8 cellular contexts compared by ENCODE assay signal in the genomic region with DNA sequence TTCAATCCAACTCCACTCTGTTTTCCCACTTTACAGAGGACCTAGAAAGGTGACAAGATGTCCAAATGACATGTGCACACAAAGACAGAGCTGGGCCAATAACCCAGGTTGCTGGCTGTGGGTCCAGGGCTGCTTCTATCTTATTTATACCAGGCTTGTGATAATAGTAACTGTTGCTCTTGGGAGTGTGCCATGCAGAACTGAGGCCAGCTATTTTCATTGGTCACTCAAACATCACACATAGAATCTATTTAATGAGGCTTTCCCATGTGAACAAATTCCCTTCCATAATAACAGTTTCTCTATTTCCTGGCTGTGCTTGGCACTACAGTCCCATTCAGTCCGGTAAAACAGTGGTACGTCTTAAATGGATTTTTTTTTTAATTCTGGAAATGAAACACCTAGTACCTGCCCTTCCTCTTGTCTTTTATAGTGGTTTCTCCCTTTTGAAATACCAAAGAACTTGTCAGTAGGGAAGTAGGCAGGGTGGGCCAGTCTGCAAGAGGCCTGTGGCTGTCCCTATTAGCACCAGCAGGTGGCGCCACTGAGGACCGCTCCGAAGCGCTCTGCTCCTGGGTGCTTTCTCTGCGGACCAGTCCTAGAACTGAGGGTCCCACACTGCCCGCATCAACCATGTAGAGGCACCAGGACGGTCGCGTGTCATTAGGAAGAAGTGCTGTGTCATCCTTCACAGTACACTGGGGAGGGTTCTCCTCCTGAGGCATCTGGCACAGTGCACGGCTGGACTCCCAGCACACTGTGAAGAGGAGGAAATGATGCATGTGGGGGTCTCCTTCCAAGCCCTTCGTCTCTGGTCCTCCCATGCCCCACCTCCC. TPM values are rescaled to one million over a fixed set of nuclear protein-coding genes. Genes with fewer than 3 reads are reported as not detected.
A peak's percentile ranks its signal among the peaks of the same experiment; 100 is the strongest.
DNase-seq lines count a peak whose midpoint lies in the region; ATAC-seq and TF ChIP-seq lines count a peak whose summit lies in the region.

No MANE protein-coding gene starts in this region.

- H3K36me3 ChIP-seq in neural progenitor cell (no peaks in the 10 kb centered on the region), testis (ENCODE audit: low read depth, missing control alignments) (no peaks in the 10 kb centered on the region)

- H3K4me3 Mint-ChIP-seq in CD14-positive monocyte (peak overlapping the region; percentile 56 to 70), neural progenitor cell (no peak overlapping the region)

- intact Hi-C loops in CD14-positive monocyte (cut with micrococcal nuclease) (no loop called here), testis (cut with DNase I; ENCODE audit: low total_unique reads) (loop anchor here (10.0 kb wide), 1 partner anchor 50 kb away; a partner anchor contains a TSS)

- H3K4me3 ChIP-seq in neural progenitor cell (no peak overlapping the region), testis (no peak overlapping the region)

- peak; percentile 63 for ATAC-seq in GM21447 (IDR thresholded peaks at IDR 0.05; ENCODE audit: unreplicated experiment)

- H3K27me3 Mint-ChIP-seq in CD14-positive monocyte (ENCODE audit: low read depth in 3 of 3) (peaks cover 0 to 4% (median 1%) of the 10 kb centered on the region in 3 donors), neural progenitor cell (ENCODE audit: insufficient read depth, low read depth) (peaks cover 6% of the 10 kb centered on the region)

- H3K9me3 ChIP-seq in neural progenitor cell (ENCODE audit: low read depth) = no peaks in the 10 kb centered on the region
- no peaks in the 10 kb centered on the region for H3K9me3 ChIP-seq in testis

- no peaks in the 10 kb centered on the region for H3K79me2 ChIP-seq in neural progenitor cell (ENCODE audit: low read depth)

- TF ChIP-seq CTCF in CD14-positive monocyte (IDR thresholded peaks at IDR 0.05) = peak; percentile 97
- peak; percentile 94 for TF ChIP-seq CTCF in neural progenitor cell (IDR thresholded peaks at IDR 0.05)
- peak; percentile 84 to 92 (median 85) for TF ChIP-seq CTCF in testis (IDR thresholded peaks at IDR 0.05)

- WGBS in testis, 2 donors = 18 to 32% methylated on average over 10 to 13 of the region's 13 CpGs

- H3K9me3 Mint-ChIP-seq in CD14-positive monocyte (no peaks in the 10 kb centered on the region), neural progenitor cell (no peaks in the 10 kb centered on the region)

- peak; percentile 67 for DNase-seq in CD14-positive monocyte (ENCODE audit: low spot score)
- peak; percentile 42 to 61 for DNase-seq in NOMO-1 (lab: John Stamatoyannopoulos, UW; ENCODE audit: unreplicated experiment in 2 of 2)
- peak; percentile 62 for DNase-seq in activated CD8-positive, alpha-beta memory T cell treated with anti-CD3 and anti-CD28 coated beads, Interleukin-2, amount 50 U/mL, for 4 hours
- DNase-seq in erythroblast (lab: John Stamatoyannopoulos, UW) = peak; percentile 72 to 84
- peak; percentile 75 for DNase-seq in neural progenitor cell (ENCODE audit: low spot score)
- DNase-seq in testis = peak; percentile 75
- DNase-seq in kidney glomerular epithelial cell (lab: John Stamatoyannopoulos, UW) = no peak

- H3K4me1 Mint-ChIP-seq in CD14-positive monocyte = peaks cover 21% of the 10 kb centered on the region
- peaks cover 7% of the 10 kb centered on the region for H3K4me1 Mint-ChIP-seq in neural progenitor cell

- no peak overlapping the region for H3K9ac ChIP-seq in neural progenitor cell

- H3K27ac Mint-ChIP-seq in CD14-positive monocyte (peak overlapping the region in 2 of 7 donors; percentile 4 to 10), neural progenitor cell (no peak overlapping the region)

- no peak overlapping the region for H2AFZ ChIP-seq in neural progenitor cell (replicated peaks)

- no peak for TF ChIP-seq POLR2A in erythroblast (IDR thresholded peaks at IDR 0.05; ENCODE audit: low read length)
- no peak for TF ChIP-seq POLR2A in testis (IDR thresholded peaks at IDR 0.05)

- no peak overlapping the region for H3K27ac ChIP-seq in neural progenitor cell
- H3K27ac ChIP-seq in testis = peak overlapping the region in 1 of 2 donors; percentile 71

- H3F3A ChIP-seq in neural progenitor cell (ENCODE audit: low read depth) = peaks cover 10% of the 10 kb centered on the region

- H3K36me3 Mint-ChIP-seq in CD14-positive monocyte = peaks cover 0 to 2% of the 10 kb centered on the region in 2 donors
- H3K36me3 Mint-ChIP-seq in neural progenitor cell = peaks cover 23% of the 10 kb centered on the region

- H3K4me1 ChIP-seq in neural progenitor cell (no peaks in the 10 kb centered on the region), testis (peaks cover 26% of the 10 kb centered on the region)

- no peak overlapping the region for H3K4me2 ChIP-seq in neural progenitor cell

- no peaks in the 10 kb centered on the region for H3K27me3 ChIP-seq in neural progenitor cell
- no peaks in the 10 kb centered on the region for H3K27me3 ChIP-seq in testis

- H4K20me1 ChIP-seq in neural progenitor cell (ENCODE audit: low read depth) = peaks cover 22% of the 10 kb centered on the region

RNA-seq across cellular contexts. Expression of a gene that starts 52.1 kb away (rescaled TPM):
- polyA plus RNA-seq in CD14-positive monocyte (not detected), testis (ENCODE audit: insufficient read depth, low read depth, low replicate concordance) (3.7 TPM)
- total RNA-seq in neural progenitor cell (ENCODE audit: low replicate concordance) (21.1 and 26.5 TPM in 2 replicates), testis (1 to 10 TPM; 6.1 to 6.7 TPM)
